Comparison of ENCODE assay signal across 22 cellular contexts in genomic region chr10:10865913-10866312, GRCh38.
DNase-seq lines count a peak whose midpoint lies in the region; ATAC-seq, FAIRE-seq and TF ChIP-seq lines count a peak whose summit lies in the region.
"Had no signal": no experiment of that assay in that cellular context is flagged by ENCODE, and none has a peak within 500 bp of the region (broad histone marks: within the 10 kb centered on the region; RNA-seq: fewer than 3 reads in every experiment).

No MANE protein-coding gene starts in this region.

- H3K36me3 ChIP-seq in breast epithelium (no peaks in the 10 kb centered on the region), bronchial epithelial cell (ENCODE audit: control insufficient read depth, insufficient read depth, low read length) (no peaks in the 10 kb centered on the region), GM23248 (ENCODE audit: low read depth) (no peaks in the 10 kb centered on the region)

- no peaks in the 10 kb centered on the region for H3K4me1 Mint-ChIP-seq in MCF 10A (ENCODE audit: insufficient read depth, unreplicated experiment)

- FAIRE-seq in bronchial epithelial cell (lab: Jason Lieb, UNC): no peak
- FAIRE-seq: A549, D721Med, G401.6, GM12892, GM18507 had no signal

- no peaks in the 10 kb centered on the region for H3K9me3 Mint-ChIP-seq in MCF 10A (ENCODE audit: unreplicated experiment)
- H3K9me3 Mint-ChIP-seq: CD4-positive, alpha-beta T cell; HFFc6 had no signal

- H3K4me1 ChIP-seq in breast epithelium (no peaks in the 10 kb centered on the region), foreskin keratinocyte (peaks cover 17% of the 10 kb centered on the region), GM23248 (ENCODE audit: insufficient read depth) (peaks cover 15% of the 10 kb centered on the region)
- H3K4me1 ChIP-seq: A549, Caco-2 had no signal

- H4K20me1 ChIP-seq in GM23248 (ENCODE audit: insufficient read depth): no peaks in the 10 kb centered on the region

- TF ChIP-seq POLR2A in breast epithelium (IDR thresholded peaks at IDR 0.05): no peak

- no peaks in the 10 kb centered on the region for H3K9me3 ChIP-seq in breast epithelium
- no peaks in the 10 kb centered on the region for H3K9me3 ChIP-seq in GM23248 (ENCODE audit: low read depth)
- H3K9me3 ChIP-seq: Caco-2 had no signal

- peak; percentile 90 for ATAC-seq in foreskin keratinocyte
- ATAC-seq: A549, HCT116 had no signal

- 70 to 78% methylated on average over 6 of the region's 6 CpGs for WGBS in GM23248 (ENCODE audit: low coverage in 1 of 2, low lambda C conversion rate in 2 of 2, missing lambda C conversion rate in 2 of 2), 2 experiments

- TF ChIP-seq CTCF in MCF 10A (IDR thresholded peaks at IDR 0.05; ENCODE audit: unreplicated experiment) (no peak), breast epithelium (IDR thresholded peaks at IDR 0.05) (no peak), bronchial epithelial cell (IDR thresholded peaks at IDR 0.05; ENCODE audit: insufficient read depth, low read length, severe bottlenecking) (no peak), foreskin keratinocyte (conservative IDR thresholded peaks at IDR 0.05) (no peak)

- H3K9me2 ChIP-seq in GM23248 (ENCODE audit: insufficient read depth): no peaks in the 10 kb centered on the region

- no peaks in the 10 kb centered on the region for H3K27me3 Mint-ChIP-seq in MCF 10A (ENCODE audit: insufficient read depth, unreplicated experiment)
- H3K27me3 Mint-ChIP-seq: CD4-positive, alpha-beta T cell had no signal

- H3K79me2 ChIP-seq in GM23248 (ENCODE audit: insufficient read depth): no peaks in the 10 kb centered on the region

- peaks cover 11% of the 10 kb centered on the region; the same call in 1 of the 2 replicates for H3F3A ChIP-seq in GM23248 (ENCODE audit: insufficient read depth)

- peak; percentile 19 for DNase-seq in MCF 10A (ENCODE audit: unreplicated experiment)
- no peak for DNase-seq in breast epithelium (ENCODE audit: low spot score in 2 of 2)
- DNase-seq in bronchial epithelial cell (ENCODE audit: low read depth): peak; percentile 79
- peak; percentile 81 to 94 for DNase-seq in foreskin keratinocyte
- DNase-seq in activated naive CD4-positive, alpha-beta T cell treated with Interleukin-2 at 50 U/mL for 16 hours: no peak
- DNase-seq in anterior cingulate cortex (lab: John Stamatoyannopoulos, UW): no peak
- no peak for DNase-seq in NCI-H2081 (lab: John Stamatoyannopoulos, UW)
- DNase-seq in GM23248: no peak
- DNase-seq: AML-193; Caco-2; CD4-positive, alpha-beta T cell; GOT3; H7 had no signal

- H3K36me3 Mint-ChIP-seq in MCF 10A (ENCODE audit: insufficient read depth, unreplicated experiment): no peaks in the 10 kb centered on the region

- no peak overlapping the region for H3K9ac ChIP-seq in GM23248

- no peak overlapping the region for H3K4me3 Mint-ChIP-seq in MCF 10A (ENCODE audit: unreplicated experiment)
- H3K4me3 Mint-ChIP-seq: CD4-positive, alpha-beta T cell; HFFc6 had no signal

- BruUV-seq in MCF 10A (replicated peaks; lab: Mats Ljungman, UMichigan): no TSS peak

- CTCF ChIA-PET in MCF 10A (lab: Yijun Ruan, JAX): interaction anchor here (0.6 to 0.8 kb wide), 3 partner anchors 19 to 928 kb away, joined by 3 to 7 read pairs (median 4); no protein-coding TSS in a partner anchor

- H3K27ac Mint-ChIP-seq in MCF 10A (ENCODE audit: low read depth, unreplicated experiment): no peak overlapping the region
- H3K27ac Mint-ChIP-seq: CD4-positive, alpha-beta T cell; HFFc6 had no signal

- POLR2A ChIA-PET in MCF 10A (lab: Yijun Ruan, JAX): no interaction called here

- H3K4me2 ChIP-seq in GM23248 (ENCODE audit: unreplicated experiment): no peak overlapping the region
- H3K4me2 ChIP-seq: A549 had no signal

- H2AFZ ChIP-seq in GM23248: no peak overlapping the region

- intact Hi-C loops in MCF 10A (cut with micrococcal nuclease) (no loop called here), breast epithelium (cut with DNase I; ENCODE audit: low total_unique reads) (loop anchor here (2.0 kb wide), 1 partner anchor 17 kb away; no protein-coding TSS in a partner anchor)

- H3K27ac ChIP-seq in breast epithelium: no peak overlapping the region
- H3K27ac ChIP-seq in foreskin keratinocyte: peak overlapping the region; percentile 70
- H3K27ac ChIP-seq in GM23248: no peak overlapping the region
- H3K27ac ChIP-seq: 22Rv1, A549, C4-2B had no signal

- in situ Hi-C loops in GM23248 (cut with MboI): no loop called here

- no peaks in the 10 kb centered on the region for H3K27me3 ChIP-seq in breast epithelium
- H3K27me3 ChIP-seq in bronchial epithelial cell (ENCODE audit: control insufficient read depth, insufficient read depth, low read length): no peaks in the 10 kb centered on the region
- no peaks in the 10 kb centered on the region for H3K27me3 ChIP-seq in foreskin keratinocyte
- H3K27me3 ChIP-seq in GM23248 (replicated peaks; ENCODE audit: insufficient read depth): no peaks in the 10 kb centered on the region

- H3K4me3 ChIP-seq in breast epithelium (no peak overlapping the region), bronchial epithelial cell (ENCODE audit: low read depth, low read length) (no peak overlapping the region), GM23248 (no peak overlapping the region)
- H3K4me3 ChIP-seq: A549 had no signal

Comparison
In these comparisons a context has a peak if more than half of its experiments do, and no peak if none do; other contexts are left out.
1. DNase-seq: peak in MCF 10A (single experiment), bronchial epithelial cell (single experiment) and foreskin keratinocyte (2 of 2); none in breast epithelium (0 of 2), activated naive CD4-positive, alpha-beta T cell treated with Interleukin-2 at 50 U/mL for 16 hours (single experiment), anterior cingulate cortex (0 of 58), NCI-H2081 (0 of 2) and GM23248 (single experiment).